In the genomic region with DNA sequence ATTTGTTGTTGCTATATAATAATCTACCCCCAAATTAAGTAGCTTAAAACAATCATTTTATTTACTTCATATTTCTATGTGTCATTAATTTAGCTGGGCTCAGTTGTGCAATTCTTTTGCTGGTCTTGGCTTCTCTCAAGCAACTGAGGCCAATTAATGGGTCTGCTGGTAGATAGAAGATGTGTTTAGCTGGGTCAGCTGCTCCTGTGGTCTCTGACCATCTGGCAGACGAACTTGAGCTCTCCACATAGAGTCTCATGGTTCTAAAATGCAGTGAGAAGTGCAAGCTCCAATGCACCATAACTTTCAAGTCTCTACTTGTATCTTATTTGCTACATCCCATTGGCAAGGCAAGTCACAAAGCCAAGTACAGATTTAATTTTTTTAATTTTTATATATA, we compare ENCODE assay signal across 24 cellular contexts.
"Had no signal": no experiment of that assay in that cellular context is flagged by ENCODE, and none has a peak within 500 bp of the region (broad histone marks: within the 10 kb centered on the region; RNA-seq: fewer than 3 reads in every experiment).

No MANE protein-coding gene starts in this region.

- H3K4me1 ChIP-seq: body of pancreas, foreskin keratinocyte, thyroid gland, upper lobe of right lung had no signal

- FAIRE-seq: keratinocyte had no signal

- H3K27ac Mint-ChIP-seq: activated naive CD4-positive, alpha-beta T cell treated with anti-CD3 and anti-CD28 coated beads, Interleukin-2, amount 10 ng/mL, durations not matched to agents 7 days and 5 days; activated T-helper 2 cell treated with anti-CD3 and anti-CD28 coated beads, Interferon-gamma antibody, Interleukin-2, Interleukin-4, amounts not matched to agents 10 μg/mL and 5 μg/mL and 100 μg/mL, durations not matched to agents 14 hours and 24 hours and 36 hours; mesothelial cell of epicardium; natural killer cell; T-helper 17 cell had no signal

- H3K9me3 Mint-ChIP-seq: activated naive CD4-positive, alpha-beta T cell treated with anti-CD3 and anti-CD28 coated beads, Interleukin-2, amount 10 ng/mL, durations not matched to agents 7 days and 5 days; activated T-cell treated with anti-CD3 and anti-CD28 coated beads, Interleukin-2, amount 50 U/mL, for 4 hours; activated T-helper 2 cell treated with anti-CD3 and anti-CD28 coated beads, Interferon-gamma antibody, Interleukin-2, Interleukin-4, amounts not matched to agents 10 μg/mL and 5 μg/mL and 100 μg/mL, durations not matched to agents 14 hours and 24 hours and 36 hours; mesothelial cell of epicardium had no signal

- H3K36me3 Mint-ChIP-seq: activated naive CD4-positive, alpha-beta T cell treated with anti-CD3 and anti-CD28 coated beads, Interleukin-2, amount 10 ng/mL, durations not matched to agents 7 days and 5 days; mesothelial cell of epicardium; natural killer cell had no signal

- H3K27ac ChIP-seq: body of pancreas, foreskin keratinocyte, thyroid gland, upper lobe of right lung had no signal

- H3K4me3 ChIP-seq: body of pancreas, lung, thyroid gland, upper lobe of right lung had no signal

- H3K27me3 ChIP-seq: body of pancreas, foreskin keratinocyte, thyroid gland, upper lobe of right lung had no signal

- DNase-seq: activated CD4-positive, alpha-beta T cell treated with anti-CD3 and anti-CD28 coated beads for 4 hours; activated CD4-positive, alpha-beta T cell treated with anti-CD3 and anti-CD28 coated beads, Interleukin-2, amount 50 U/mL, for 48 hours; activated CD4-positive, CD25-positive, alpha-beta regulatory T cell; activated CD8-positive, alpha-beta memory T cell treated with anti-CD3 and anti-CD28 coated beads, Interleukin-2, amount 50 U/mL, for 48 hours; activated naive CD4-positive, alpha-beta T cell treated with anti-CD3 and anti-CD28 coated beads, Interleukin-2, amount 10 ng/mL, durations not matched to agents 7 days and 5 days; activated T-cell treated with anti-CD3 and anti-CD28 coated beads, Interleukin-2, amount 50 U/mL, for 4 hours; amygdala; body of pancreas; effector CD8-positive, alpha-beta T cell; foreskin keratinocyte; left colon; natural killer cell; stimulated activated CD4-positive, alpha-beta T cell treated with anti-CD3 and anti-CD28 coated beads, Interleukin-4, amount 100 ng/mL, for 4 hours; stimulated activated naive CD8-positive, alpha-beta T cell treated with anti-CD3 and anti-CD28 coated beads, Interleukin-15, Interleukin-2, amounts not matched to agents 100 U/mL and 50 U/mL, for 24 hours; substantia nigra; SW 1271; T-helper 17 cell; thyroid gland; upper lobe of right lung had no signal

- H3K36me3 ChIP-seq: thyroid gland, upper lobe of right lung had no signal

- H3K4me1 Mint-ChIP-seq: activated naive CD4-positive, alpha-beta T cell treated with anti-CD3 and anti-CD28 coated beads, Interleukin-2, amount 10 ng/mL, durations not matched to agents 7 days and 5 days; natural killer cell; T-helper 17 cell had no signal

- H3K9me3 ChIP-seq: body of pancreas, thyroid gland, upper lobe of right lung had no signal

- ATAC-seq: activated T-cell treated with anti-CD3 and anti-CD28 coated beads, Interleukin-2, amount 50 U/mL, for 4 hours; body of pancreas; esophagus mucosa; foreskin keratinocyte; left colon; natural killer cell; stimulated activated naive CD8-positive, alpha-beta T cell treated with anti-CD3 and anti-CD28 coated beads, Interleukin-15, Interleukin-2, amounts not matched to agents 100 U/mL and 50 U/mL, for 24 hours; T-helper 17 cell; upper lobe of right lung had no signal

- H3K4me3 Mint-ChIP-seq: activated naive CD4-positive, alpha-beta T cell treated with anti-CD3 and anti-CD28 coated beads, Interleukin-2, amount 10 ng/mL, durations not matched to agents 7 days and 5 days; activated T-cell treated with anti-CD3 and anti-CD28 coated beads, Interleukin-2, amount 50 U/mL, for 4 hours; mesothelial cell of epicardium; natural killer cell; T-helper 17 cell had no signal

- H3K27me3 Mint-ChIP-seq: activated naive CD4-positive, alpha-beta T cell treated with anti-CD3 and anti-CD28 coated beads, Interleukin-2, amount 10 ng/mL, durations not matched to agents 7 days and 5 days; T-helper 17 cell had no signal
